ENCODE assay signal across 29 cellular contexts in the genomic region with DNA sequence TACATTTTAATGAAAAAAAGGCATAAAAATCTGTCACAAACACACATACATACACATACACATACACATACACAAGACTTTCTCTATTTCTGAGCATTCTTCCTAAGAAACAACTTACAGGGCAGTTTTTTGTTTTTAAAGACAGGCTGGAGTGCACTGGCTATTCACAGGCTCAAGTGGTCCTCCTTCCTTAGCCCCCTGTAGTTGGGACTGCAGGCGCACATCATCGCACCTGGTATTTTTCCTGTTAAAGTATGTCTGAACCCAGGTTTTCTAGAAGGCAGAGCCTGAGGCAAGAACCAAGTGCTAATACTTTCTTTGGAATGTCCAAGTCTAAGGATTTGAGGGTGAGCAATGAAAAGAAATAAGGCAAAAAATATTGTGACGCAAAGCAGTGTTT.
"Had no signal": no experiment of that assay in that cellular context is flagged by ENCODE, and none has a peak within 500 bp of the region (broad histone marks: within the 10 kb centered on the region; RNA-seq: fewer than 3 reads in every experiment).

No MANE protein-coding gene starts in this region.

- H3K4me1 Mint-ChIP-seq: nephron progenitor cell; neural crest cell; stimulated activated effector memory CD8-positive, alpha-beta T cell treated with anti-CD3 and anti-CD28 coated beads, Interleukin-12 subunit alpha, Interleukin-12 subunit beta, amount 100 ng/mL, for 72 hours; stimulated activated naive B cell treated with anti-CD40 and anti-IgM and Interleukin-4, amounts not matched to agents 10 μg/mL and 1 μg/mL and 100 μg/mL, for 72 hours had no signal

- H3K4me3 ChIP-seq: ovary, psoas muscle, right lobe of liver, sigmoid colon, stomach, thoracic aorta, tibial artery, transverse colon, upper lobe of right lung, uterus had no signal

- H3K9me3 Mint-ChIP-seq: naive thymus-derived CD8-positive, alpha-beta T cell; natural killer cell treated with Interleukin-12 subunit alpha and Interleukin-12 subunit beta and Interleukin-15 and Interleukin-18, amount 100 ng/mL, for 72 hours; stimulated activated effector memory CD8-positive, alpha-beta T cell treated with anti-CD3 and anti-CD28 coated beads, Interleukin-12 subunit alpha, Interleukin-12 subunit beta, amount 100 ng/mL, for 72 hours; stimulated activated naive CD8-positive, alpha-beta T cell treated with anti-CD3 and anti-CD28 coated beads, Interleukin-15, Interleukin-2, amounts not matched to agents 100 ng/mL and 50 ng/mL, for 24 hours had no signal

- H3K27me3 Mint-ChIP-seq: stimulated activated naive B cell treated with anti-CD40 and anti-IgM and Interleukin-4, amounts not matched to agents 10 μg/mL and 1 μg/mL and 100 μg/mL, for 72 hours; stimulated activated naive CD8-positive, alpha-beta T cell treated with anti-CD3 and anti-CD28 coated beads, Interleukin-15, Interleukin-2, amounts not matched to agents 100 ng/mL and 50 ng/mL, for 24 hours; type B pancreatic cell had no signal

- H3K4me1 ChIP-seq: parathyroid adenoma, psoas muscle, right lobe of liver, sigmoid colon, stomach, tibial artery, transverse colon, upper lobe of right lung, uterus had no signal

- ATAC-seq: naive thymus-derived CD8-positive, alpha-beta T cell; natural killer cell treated with Interleukin-12 subunit alpha and Interleukin-12 subunit beta and Interleukin-15 and Interleukin-18, amount 100 ng/mL, for 72 hours; psoas muscle; right cardiac atrium; right lobe of liver; stimulated activated effector memory CD8-positive, alpha-beta T cell treated with anti-CD3 and anti-CD28 coated beads, Interleukin-12 subunit alpha, Interleukin-12 subunit beta, amount 100 ng/mL, for 72 hours; stimulated activated naive B cell treated with anti-CD40 and anti-IgM and Interleukin-4, amounts not matched to agents 10 μg/mL and 1 μg/mL and 100 μg/mL, for 72 hours; upper lobe of right lung had no signal

- H3K27me3 ChIP-seq: ovary, right lobe of liver, sigmoid colon, stomach, tibial artery, transverse colon, upper lobe of right lung, uterus had no signal

- H3K9me3 ChIP-seq: ovary, psoas muscle, right lobe of liver, sigmoid colon, stomach, thoracic aorta, tibial artery, transverse colon, upper lobe of right lung, uterus had no signal

- H3K36me3 Mint-ChIP-seq: natural killer cell treated with Interleukin-12 subunit alpha and Interleukin-12 subunit beta and Interleukin-15 and Interleukin-18, amount 100 ng/mL, for 72 hours; stimulated activated effector memory CD8-positive, alpha-beta T cell treated with anti-CD3 and anti-CD28 coated beads, Interleukin-12 subunit alpha, Interleukin-12 subunit beta, amount 100 ng/mL, for 72 hours; stimulated activated naive B cell treated with anti-CD40 and anti-IgM and Interleukin-4, amounts not matched to agents 10 μg/mL and 1 μg/mL and 100 μg/mL, for 72 hours; type B pancreatic cell had no signal

- DNase-seq: naive thymus-derived CD8-positive, alpha-beta T cell; nephron progenitor cell; occipital lobe; ovary; posterior cingulate gyrus; psoas muscle; right cardiac atrium; right lobe of liver; sigmoid colon; small intestine; stimulated activated CD4-positive, alpha-beta T cell treated with anti-CD3 and anti-CD28 coated beads, Interleukin-15, amount 100 ng/mL, for 24 hours; stimulated activated CD4-positive, alpha-beta T cell treated with anti-CD3 and anti-CD28 coated beads, Interleukin-2, amount 100 ng/mL, for 24 hours; stimulated activated CD4-positive, alpha-beta T cell treated with anti-CD3 and anti-CD28 coated beads, Interleukin-2, amount 100 ng/mL, for 48 hours; stimulated activated CD4-positive, alpha-beta T cell treated with anti-CD3 and anti-CD28 coated beads, Interleukin-4, amount 100 ng/mL, for 24 hours; stimulated activated naive B cell treated with anti-CD40 and anti-IgM and Interleukin-4, amounts not matched to agents 10 μg/mL and 1 μg/mL and 100 μg/mL, for 72 hours; stimulated activated naive CD4-positive, alpha-beta T cell treated with Interleukin-2 at 50 U/mL for 16 hours; stomach; tibial artery; transverse colon; upper lobe of right lung; uterus had no signal

- H3K36me3 ChIP-seq: ovary, right lobe of liver, sigmoid colon, stomach, thoracic aorta, tibial artery, transverse colon, upper lobe of right lung, uterus had no signal

- H3K4me3 Mint-ChIP-seq: naive thymus-derived CD8-positive, alpha-beta T cell; natural killer cell treated with Interleukin-12 subunit alpha and Interleukin-12 subunit beta and Interleukin-15 and Interleukin-18, amount 100 ng/mL, for 72 hours; nephron progenitor cell; neural crest cell; stimulated activated effector memory CD8-positive, alpha-beta T cell treated with anti-CD3 and anti-CD28 coated beads, Interleukin-12 subunit alpha, Interleukin-12 subunit beta, amount 100 ng/mL, for 72 hours; stimulated activated naive B cell treated with anti-CD40 and anti-IgM and Interleukin-4, amounts not matched to agents 10 μg/mL and 1 μg/mL and 100 μg/mL, for 72 hours; stimulated activated naive CD8-positive, alpha-beta T cell treated with anti-CD3 and anti-CD28 coated beads, Interleukin-15, Interleukin-2, amounts not matched to agents 100 ng/mL and 50 ng/mL, for 24 hours; type B pancreatic cell had no signal

- H3K27ac ChIP-seq: ovary, parathyroid adenoma, psoas muscle, right lobe of liver, sigmoid colon, stomach, thoracic aorta, tibial artery, transverse colon, upper lobe of right lung, uterus had no signal

- H3K27ac Mint-ChIP-seq: naive thymus-derived CD8-positive, alpha-beta T cell; natural killer cell treated with Interleukin-12 subunit alpha and Interleukin-12 subunit beta and Interleukin-15 and Interleukin-18, amount 100 ng/mL, for 72 hours; nephron progenitor cell; progenitor cell of endocrine pancreas; stimulated activated effector memory CD8-positive, alpha-beta T cell treated with anti-CD3 and anti-CD28 coated beads, Interleukin-12 subunit alpha, Interleukin-12 subunit beta, amount 100 ng/mL, for 72 hours; stimulated activated naive B cell treated with anti-CD40 and anti-IgM and Interleukin-4, amounts not matched to agents 10 μg/mL and 1 μg/mL and 100 μg/mL, for 72 hours; stimulated activated naive CD8-positive, alpha-beta T cell treated with anti-CD3 and anti-CD28 coated beads, Interleukin-15, Interleukin-2, amounts not matched to agents 100 ng/mL and 50 ng/mL, for 24 hours; type B pancreatic cell had no signal
